In genomic region chr1:27102707-27103468, GRCh38 we compare ENCODE assay signal across 7 cellular contexts. TPM values are rescaled to one million over a fixed set of nuclear protein-coding genes. Genes with fewer than 3 reads are reported as not detected.
A peak's percentile ranks its signal among the peaks of the same experiment; 100 is the strongest.
DNase-seq lines count a peak whose midpoint lies in the region; ATAC-seq, FAIRE-seq and TF ChIP-seq lines count a peak whose summit lies in the region.

No MANE protein-coding gene starts in this region.

- peaks cover 11% of the 10 kb centered on the region for H3K36me3 ChIP-seq in MG63
- peaks cover 3 to 4% of the 10 kb centered on the region in 2 experiments; a peak in 3 of 4 replicates for H3K36me3 ChIP-seq in GM12878 (ENCODE audit: control insufficient read depth in 2 of 2, insufficient read depth in 2 of 2, low read length in 1 of 2)

- DNase-seq in GM10248 (ENCODE audit: extremely low spot score) = peak; percentile 87
- peak; percentile 46 for DNase-seq in MG63
- peak; percentile 77 for DNase-seq in UCSD-AML1 (lab: John Stamatoyannopoulos, UW; ENCODE audit: unreplicated experiment)
- DNase-seq in GM12878 (ENCODE audit: low read depth, low spot score) = no peak
- peak; percentile 79 for DNase-seq in inferior parietal cortex (ENCODE audit: extremely low spot score)
- DNase-seq in stimulated activated CD4-positive, alpha-beta T cell treated with anti-CD3 and anti-CD28 coated beads, Interleukin-1b, Interleukin-23, amount 100 ng/mL, for 4 hours (ENCODE audit: low read depth in 2 of 2) = peak; percentile 80 to 84

- RAD21 ChIA-PET in GM12878 (lab: Charles Lee; ENCODE audit: unreplicated experiment) = interaction anchor here (0.6 to 12.7 kb wide), 15 partner anchors 9 to 197 kb away, joined by 3 to 224 read pairs (median 5); partner anchors contain the start of gene SLC9A1

- peak; percentile 95 for FAIRE-seq in GM12878 (lab: Jason Lieb, UNC)

- no peaks in the 10 kb centered on the region for H4K20me1 ChIP-seq in GM12878 (ENCODE audit: control insufficient read depth, insufficient read depth)

- SMC1A ChIA-PET in GM12878 (lab: Charles Lee; ENCODE audit: uncharacterized antibody, unreplicated experiment) = interaction anchor here (0.9 to 2.1 kb wide), 14 partner anchors 9 to 194 kb away, joined by 3 to 9 read pairs (median 4); no protein-coding TSS in a partner anchor

- H2AFZ ChIP-seq in GM12878 (ENCODE audit: control insufficient read depth, low read depth, low read length) = no peak overlapping the region

- peak; percentile 99 for TF ChIP-seq CTCF in GM10248 (IDR thresholded peaks at IDR 0.05; ENCODE audit: control extremely low read depth, extremely low read depth, low read depth, missing control alignments)
- TF ChIP-seq CTCF in GM12878 (IDR thresholded peaks at IDR 0.05 in 2 of 3, conservative IDR thresholded peaks at IDR 0.05 in 1 of 3; ENCODE audit: control insufficient read depth in 2 of 3, extremely low read depth in 1 of 3, insufficient read depth in 1 of 3, low read depth in 3 of 3, low read length in 3 of 3) = peak; percentile 95 to 98 (median 97)

- CTCF ChIA-PET in GM10248 (lab: Yijun Ruan, JAX) = interaction anchor here (0.6 to 15.4 kb wide), 43 partner anchors 11 to 294 kb away, joined by 3 to 356 read pairs (median 4); no protein-coding TSS in a partner anchor
- CTCF ChIA-PET in GM12878 (lab: Yijun Ruan, JAX) = interaction anchor here (0.7 to 16.9 kb wide), 24 partner anchors 8 to 292 kb away, joined by 3 to 577 read pairs (median 6); no protein-coding TSS in a partner anchor

- no peak overlapping the region for H3K9ac ChIP-seq in GM12878 (ENCODE audit: control insufficient read depth, insufficient read depth, low read length)

- BruUV-seq in GM12878 (replicated peaks; lab: Mats Ljungman, UMichigan) = no TSS peak

- ATAC-seq in GM12878 = peak; percentile 73
- no peak for ATAC-seq in GM18505 (IDR thresholded peaks at IDR 0.05; ENCODE audit: unreplicated experiment)

- no peak overlapping the region for H3K27ac ChIP-seq in GM12878 (ENCODE audit: control insufficient read depth, insufficient read depth)

- POLR2A ChIA-PET in GM10248 (lab: Yijun Ruan, JAX) (interaction anchor here (1.0 kb wide), 1 partner anchor 51 kb away, joined by 5 read pairs; the partner anchor contains the start of gene SLC9A1), GM12878 (lab: Charles Lee) (interaction anchor here (1.0 kb wide), 1 partner anchor 180 kb away, joined by 3 read pairs; no protein-coding TSS in a partner anchor)

- 41% methylated on average over 15 of the region's 15 CpGs for WGBS in GM12878 (ENCODE audit: insufficient coverage, insufficient replicate concordance, low lambda C conversion rate, missing lambda C conversion rate)

- H3K4me2 ChIP-seq in GM12878 (ENCODE audit: control insufficient read depth, insufficient read depth) = no peak overlapping the region

- in situ Hi-C loops in GM12878 (cut with MboI) = loop anchor here (5.0 kb wide), 3 partner anchors 94 to 289 kb away; partner anchors contain the start of gene GPR3

- TF ChIP-seq POLR2A in GM12878 (IDR thresholded peaks at IDR 0.05; ENCODE audit: low read depth, low read length) (no peak), GM18505 (IDR thresholded peaks at IDR 0.05; ENCODE audit: borderline replicate concordance, extremely low read depth, insufficient read depth, insufficient read length) (no peak)

- no peak overlapping the region for H3K4me3 ChIP-seq in MG63
- no peak overlapping the region for H3K4me3 ChIP-seq in GM12878

- H3K79me2 ChIP-seq in GM12878 (ENCODE audit: control insufficient read depth, insufficient read depth, low read length) = no peaks in the 10 kb centered on the region

- H3K9me3 ChIP-seq in MG63 (no peaks in the 10 kb centered on the region), GM12878 (replicated peaks; ENCODE audit: control insufficient read depth, insufficient read depth, low read length) (no peaks in the 10 kb centered on the region)

- peaks cover 24% of the 10 kb centered on the region for H3K4me1 ChIP-seq in GM12878 (ENCODE audit: control insufficient read depth, insufficient read depth, low read length)

- no peak for TF ChIP-seq EP300 in GM12878 (IDR thresholded peaks at IDR 0.05; ENCODE audit: borderline replicate concordance in 1 of 2, control insufficient read depth in 1 of 2, low read depth in 2 of 2, low read length in 2 of 2)

- TF ChIP-seq RAD21 in GM12878 (IDR thresholded peaks at IDR 0.05; ENCODE audit: insufficient read depth, low read depth, low read length) = peak; percentile 95

- H3K27me3 ChIP-seq in MG63 = no peaks in the 10 kb centered on the region
- H3K27me3 ChIP-seq in GM12878 (replicated peaks in 1 of 2; ENCODE audit: control insufficient read depth in 2 of 2, insufficient read depth in 2 of 2, low read length in 1 of 2) = no peaks in the 10 kb centered on the region

- intact Hi-C loops in GM12878 (cut with micrococcal nuclease; ENCODE audit: unreplicated experiment) = loop anchor here (1.0 to 2.0 kb wide), 3 partner anchors 95 to 292 kb away; no protein-coding TSS in a partner anchor

TF ChIP-seq in GM12878, 131 proteins besides CTCF, POLR2A, EP300 and RAD21:
- TF ChIP-seq, protein P1, sequence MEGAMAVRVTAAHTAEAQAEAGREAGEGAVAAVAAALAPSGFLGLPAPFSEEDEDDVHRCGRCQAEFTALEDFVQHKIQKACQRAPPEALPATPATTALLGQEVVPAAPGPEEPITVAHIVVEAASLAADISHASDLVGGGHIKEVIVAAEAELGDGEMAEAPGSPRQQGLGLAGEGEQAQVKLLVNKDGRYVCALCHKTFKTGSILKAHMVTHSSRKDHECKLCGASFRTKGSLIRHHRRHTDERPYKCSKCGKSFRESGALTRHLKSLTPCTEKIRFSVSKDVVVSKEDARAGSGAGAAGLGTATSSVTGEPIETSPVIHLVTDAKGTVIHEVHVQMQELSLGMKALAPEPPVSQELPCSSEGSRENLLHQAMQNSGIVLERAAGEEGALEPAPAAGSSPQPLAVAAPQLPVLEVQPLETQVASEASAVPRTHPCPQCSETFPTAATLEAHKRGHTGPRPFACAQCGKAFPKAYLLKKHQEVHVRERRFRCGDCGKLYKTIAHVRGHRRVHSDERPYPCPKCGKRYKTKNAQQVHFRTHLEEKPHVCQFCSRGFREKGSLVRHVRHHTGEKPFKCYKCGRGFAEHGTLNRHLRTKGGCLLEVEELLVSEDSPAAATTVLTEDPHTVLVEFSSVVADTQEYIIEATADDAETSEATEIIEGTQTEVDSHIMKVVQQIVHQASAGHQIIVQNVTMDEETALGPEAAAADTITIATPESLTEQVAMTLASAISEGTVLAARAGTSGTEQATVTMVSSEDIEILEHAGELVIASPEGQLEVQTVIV (IDR thresholded peaks at IDR 0.05; ENCODE audit: borderline replicate concordance, partially characterized antibody) = no peak
- TF ChIP-seq FOS (IDR thresholded peaks at IDR 0.05; ENCODE audit: borderline replicate concordance, extremely low read depth, insufficient read length) (no peak), CHD4 (IDR thresholded peaks at IDR 0.05) (no peak), STAT3 (IDR thresholded peaks at IDR 0.05; ENCODE audit: low read depth, low read length) (no peak), RUNX3 (IDR thresholded peaks at IDR 0.05; ENCODE audit: low read length) (peak; percentile 71), ZNF207 (IDR thresholded peaks at IDR 0.05; ENCODE audit: borderline replicate concordance) (no peak; the same call in 1 of the 2 replicates), ESRRA (IDR thresholded peaks at IDR 0.05; ENCODE audit: low read length) (0 out of 2 replicates have a peak, but pooled peaks have one; percentile 40), SMC3 (IDR thresholded peaks at IDR 0.05; ENCODE audit: borderline replicate concordance, low read length) (peak; percentile 80), ZNF24 (IDR thresholded peaks at IDR 0.05) (no peak), POU2F2 (IDR thresholded peaks at IDR 0.05; ENCODE audit: borderline replicate concordance, low read depth, low read length) (0 out of 3 replicates have a peak, but pooled peaks have one; percentile 18), TBL1XR1 (IDR thresholded peaks at IDR 0.05; ENCODE audit: low read depth, low read length) (0 out of 2 replicates have a peak, but pooled peaks have one; percentile 14), POLR2AphosphoS2 (IDR thresholded peaks at IDR 0.05; ENCODE audit: low read depth, low read length) (no peak), RELA (IDR thresholded peaks at IDR 0.05; ENCODE audit: borderline replicate concordance, partially characterized antibody) (peak; percentile 25), MTA3 (IDR thresholded peaks at IDR 0.05; ENCODE audit: borderline replicate concordance, low read length) (no peak), YY1 (IDR thresholded peaks at IDR 0.05; ENCODE audit: low read depth, low read length) (peak; percentile 81), BCL11A (IDR thresholded peaks at IDR 0.05; ENCODE audit: low read depth, low read length) (no peak), ZNF274 (IDR thresholded peaks at IDR 0.05; ENCODE audit: insufficient read depth, insufficient read length) (no peak), ASH2L (IDR thresholded peaks at IDR 0.05; ENCODE audit: borderline replicate concordance, low read depth) (no peak)
- TF ChIP-seq, protein P2, sequence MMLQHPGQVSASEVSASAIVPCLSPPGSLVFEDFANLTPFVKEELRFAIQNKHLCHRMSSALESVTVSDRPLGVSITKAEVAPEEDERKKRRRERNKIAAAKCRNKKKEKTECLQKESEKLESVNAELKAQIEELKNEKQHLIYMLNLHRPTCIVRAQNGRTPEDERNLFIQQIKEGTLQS (IDR thresholded peaks at IDR 0.05; ENCODE audit: borderline replicate concordance, extremely low read depth, low read depth, low read length) = no peak

RNA-seq across cellular contexts. Expression of gene SLC9A1, which starts 52.0 kb away (rescaled TPM):
- total RNA-seq in MG63 (2014; rRNA removed; shearing (Covaris generic); ENCODE audit: low replicate concordance) = 2.9 and 23.6 TPM in 2 replicates
- total RNA-seq in GM12878 (2013; cell fraction: nucleolus; rRNA removed) = 12.9 and 13.6 TPM in 2 replicates
- total RNA-seq in GM12878 (2014; rRNA removed) = 1.4 and 3.2 TPM in 2 replicates
- 2.1 and 2.5 TPM in 2 replicates for total RNA-seq in GM12878 (2014; rRNA removed; fragmentation: Illumina TruSeq; extraction: Trizol)
- total RNA-seq in GM12878 (2021) = 18.3 and 21.4 TPM in 2 replicates
- 5.7 TPM for polyA plus RNA-seq in GM12878 (2011; ENCODE audit: low read depth)
- polyA plus RNA-seq in GM12878 (2011; rRNA removed) = 1.4 and 2.8 TPM in 2 replicates
- polyA plus RNA-seq in GM12878 (2011; cell fraction: cytosol; rRNA removed) = 2.1 and 4.3 TPM in 2 replicates
- polyA plus RNA-seq in GM12878 (2011; cell fraction: nucleus; rRNA removed) = 10.2 and 13.4 TPM in 2 replicates
- 10.7 and 11.3 TPM in 2 replicates for polyA plus RNA-seq in GM12878 (2012)
- 14.4 and 14.9 TPM in 2 replicates for polyA plus RNA-seq in GM12878 (2014; fragmentation: Illumina TruSeq; extraction: Trizol)
- polyA plus RNA-seq in GM12878 (2014; fragmentation: Nextera tagmentation; extraction: Ambion mirVana) = 1 to 10 TPM in 1 of 2 experiments, under 1 TPM in 1; 0.87 to 1.1 TPM
- 5.5 and 8.3 TPM in 2 replicates for polyA plus RNA-seq in GM12878 (2014; rRNA removed)
- 1 to 10 TPM; 5.4 to 7.4 TPM for polyA plus RNA-seq in GM12878 (2016; fragmentation: Nextera tagmentation; extraction: Ambion mirVana)
- polyA minus RNA-seq in GM12878 (2011; rRNA and poly(A)+ RNA removed) = 2.8 and 4.9 TPM in 2 replicates
- polyA minus RNA-seq in GM12878 (2011; cell fraction: cytosol; rRNA and poly(A)+ RNA removed) = 4.8 TPM in 2 replicates
- 4.7 and 8.6 TPM in 2 replicates for polyA minus RNA-seq in GM12878 (2011; cell fraction: nucleus; rRNA and poly(A)+ RNA removed)
